Comparison of ENCODE assay signal across 1 cellular context in the genomic region with DNA sequence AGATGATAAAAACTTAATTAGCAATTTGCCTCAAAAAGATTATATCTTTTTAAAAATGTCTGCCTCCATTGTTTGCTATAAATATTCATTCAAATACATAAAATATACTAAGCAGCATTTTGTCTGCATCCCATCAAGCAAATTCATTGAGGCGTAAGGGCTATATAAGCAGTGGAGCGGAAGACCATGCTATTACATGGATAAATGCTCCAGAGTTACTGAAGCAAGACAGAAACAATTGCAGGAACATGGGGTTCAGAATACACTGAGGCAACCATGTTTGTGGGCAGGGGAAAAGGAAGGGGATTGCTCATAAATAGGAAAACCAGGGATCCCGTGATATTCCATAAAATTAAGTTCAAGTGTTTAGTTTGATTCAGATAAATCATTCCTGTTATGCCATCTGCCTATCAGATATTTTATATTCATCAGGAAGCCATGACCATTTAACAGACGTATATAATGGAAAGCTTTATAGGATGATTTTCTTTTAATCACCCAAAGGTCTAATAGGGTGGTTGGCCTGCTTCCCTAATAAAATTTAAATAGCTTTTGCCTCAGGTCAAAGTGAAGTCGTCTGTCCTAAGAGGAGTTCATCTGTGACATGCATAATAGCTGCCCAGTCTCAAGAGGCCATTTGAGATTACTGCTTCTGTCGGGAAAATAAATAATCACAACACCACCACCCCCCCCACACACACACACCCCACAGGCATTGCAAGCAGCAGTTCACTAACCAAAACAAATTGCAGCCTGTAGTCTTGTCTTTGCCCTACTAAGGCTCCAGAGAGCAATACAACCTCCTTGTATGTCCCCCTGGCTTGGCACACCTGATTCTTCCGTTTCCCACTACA.
TF ChIP-seq lines count a peak whose summit lies in the region.

No MANE protein-coding gene starts in this region.

TF ChIP-seq in HEK293, 187 proteins besides CTCF, POLR2A, EP300 and RAD21 (continues in another document):
- no peak for TF ChIP-seq ZNF747 (tag by site-specific recombination; IDR thresholded peaks at IDR 0.05)
- TF ChIP-seq, protein P1, sequence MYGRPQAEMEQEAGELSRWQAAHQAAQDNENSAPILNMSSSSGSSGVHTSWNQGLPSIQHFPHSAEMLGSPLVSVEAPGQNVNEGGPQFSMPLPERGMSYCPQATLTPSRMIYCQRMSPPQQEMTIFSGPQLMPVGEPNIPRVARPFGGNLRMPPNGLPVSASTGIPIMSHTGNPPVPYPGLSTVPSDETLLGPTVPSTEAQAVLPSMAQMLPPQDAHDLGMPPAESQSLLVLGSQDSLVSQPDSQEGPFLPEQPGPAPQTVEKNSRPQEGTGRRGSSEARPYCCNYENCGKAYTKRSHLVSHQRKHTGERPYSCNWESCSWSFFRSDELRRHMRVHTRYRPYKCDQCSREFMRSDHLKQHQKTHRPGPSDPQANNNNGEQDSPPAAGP (tag by site-specific recombination; IDR thresholded peaks at IDR 0.05): no peak
- TF ChIP-seq GLIS1 (tag by site-specific recombination; IDR thresholded peaks at IDR 0.05): 0 out of 2 replicates have a peak, but pooled peaks have one; percentile 22
- peak; percentile 61 for TF ChIP-seq KLF10 (tag by site-specific recombination; IDR thresholded peaks at IDR 0.05)
- TF ChIP-seq, protein P2, sequence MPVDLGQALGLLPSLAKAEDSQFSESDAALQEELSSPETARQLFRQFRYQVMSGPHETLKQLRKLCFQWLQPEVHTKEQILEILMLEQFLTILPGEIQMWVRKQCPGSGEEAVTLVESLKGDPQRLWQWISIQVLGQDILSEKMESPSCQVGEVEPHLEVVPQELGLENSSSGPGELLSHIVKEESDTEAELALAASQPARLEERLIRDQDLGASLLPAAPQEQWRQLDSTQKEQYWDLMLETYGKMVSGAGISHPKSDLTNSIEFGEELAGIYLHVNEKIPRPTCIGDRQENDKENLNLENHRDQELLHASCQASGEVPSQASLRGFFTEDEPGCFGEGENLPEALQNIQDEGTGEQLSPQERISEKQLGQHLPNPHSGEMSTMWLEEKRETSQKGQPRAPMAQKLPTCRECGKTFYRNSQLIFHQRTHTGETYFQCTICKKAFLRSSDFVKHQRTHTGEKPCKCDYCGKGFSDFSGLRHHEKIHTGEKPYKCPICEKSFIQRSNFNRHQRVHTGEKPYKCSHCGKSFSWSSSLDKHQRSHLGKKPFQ (tag by site-specific recombination; IDR thresholded peaks at IDR 0.05): peak; percentile 72; the same call in 1 of the 2 replicates
- no peak for TF ChIP-seq ZNF10 (tag by site-specific recombination; IDR thresholded peaks at IDR 0.05)
- 0 out of 2 replicates have a peak, but pooled peaks have one; percentile 51 for TF ChIP-seq ZEB2 (tag by site-specific recombination; IDR thresholded peaks at IDR 0.05)
- TF ChIP-seq, protein P3, sequence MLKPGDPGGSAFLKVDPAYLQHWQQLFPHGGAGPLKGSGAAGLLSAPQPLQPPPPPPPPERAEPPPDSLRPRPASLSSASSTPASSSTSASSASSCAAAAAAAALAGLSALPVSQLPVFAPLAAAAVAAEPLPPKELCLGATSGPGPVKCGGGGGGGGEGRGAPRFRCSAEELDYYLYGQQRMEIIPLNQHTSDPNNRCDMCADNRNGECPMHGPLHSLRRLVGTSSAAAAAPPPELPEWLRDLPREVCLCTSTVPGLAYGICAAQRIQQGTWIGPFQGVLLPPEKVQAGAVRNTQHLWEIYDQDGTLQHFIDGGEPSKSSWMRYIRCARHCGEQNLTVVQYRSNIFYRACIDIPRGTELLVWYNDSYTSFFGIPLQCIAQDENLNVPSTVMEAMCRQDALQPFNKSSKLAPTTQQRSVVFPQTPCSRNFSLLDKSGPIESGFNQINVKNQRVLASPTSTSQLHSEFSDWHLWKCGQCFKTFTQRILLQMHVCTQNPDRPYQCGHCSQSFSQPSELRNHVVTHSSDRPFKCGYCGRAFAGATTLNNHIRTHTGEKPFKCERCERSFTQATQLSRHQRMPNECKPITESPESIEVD (tag by site-specific recombination; IDR thresholded peaks at IDR 0.05): 0 out of 2 replicates have a peak, but pooled peaks have one; percentile 5
- peak; percentile 62; the same call in 1 of the 2 replicates for TF ChIP-seq TCF7L2 (IDR thresholded peaks at IDR 0.05; ENCODE audit: borderline replicate concordance, low read depth, low read length)
- 0 out of 2 replicates have a peak, but pooled peaks have one; percentile 18 for TF ChIP-seq MZF1 (tag by site-specific recombination; IDR thresholded peaks at IDR 0.05; ENCODE audit: borderline replicate concordance)
- TF ChIP-seq ZNF121 (tag by site-specific recombination; IDR thresholded peaks at IDR 0.05): 0 out of 2 replicates have a peak, but pooled peaks have one; percentile 7
- TF ChIP-seq ZNF561 (tag by site-specific recombination; IDR thresholded peaks at IDR 0.05; ENCODE audit: borderline replicate concordance): 0 out of 2 replicates have a peak, but pooled peaks have one; percentile 41
- TF ChIP-seq, protein P4, sequence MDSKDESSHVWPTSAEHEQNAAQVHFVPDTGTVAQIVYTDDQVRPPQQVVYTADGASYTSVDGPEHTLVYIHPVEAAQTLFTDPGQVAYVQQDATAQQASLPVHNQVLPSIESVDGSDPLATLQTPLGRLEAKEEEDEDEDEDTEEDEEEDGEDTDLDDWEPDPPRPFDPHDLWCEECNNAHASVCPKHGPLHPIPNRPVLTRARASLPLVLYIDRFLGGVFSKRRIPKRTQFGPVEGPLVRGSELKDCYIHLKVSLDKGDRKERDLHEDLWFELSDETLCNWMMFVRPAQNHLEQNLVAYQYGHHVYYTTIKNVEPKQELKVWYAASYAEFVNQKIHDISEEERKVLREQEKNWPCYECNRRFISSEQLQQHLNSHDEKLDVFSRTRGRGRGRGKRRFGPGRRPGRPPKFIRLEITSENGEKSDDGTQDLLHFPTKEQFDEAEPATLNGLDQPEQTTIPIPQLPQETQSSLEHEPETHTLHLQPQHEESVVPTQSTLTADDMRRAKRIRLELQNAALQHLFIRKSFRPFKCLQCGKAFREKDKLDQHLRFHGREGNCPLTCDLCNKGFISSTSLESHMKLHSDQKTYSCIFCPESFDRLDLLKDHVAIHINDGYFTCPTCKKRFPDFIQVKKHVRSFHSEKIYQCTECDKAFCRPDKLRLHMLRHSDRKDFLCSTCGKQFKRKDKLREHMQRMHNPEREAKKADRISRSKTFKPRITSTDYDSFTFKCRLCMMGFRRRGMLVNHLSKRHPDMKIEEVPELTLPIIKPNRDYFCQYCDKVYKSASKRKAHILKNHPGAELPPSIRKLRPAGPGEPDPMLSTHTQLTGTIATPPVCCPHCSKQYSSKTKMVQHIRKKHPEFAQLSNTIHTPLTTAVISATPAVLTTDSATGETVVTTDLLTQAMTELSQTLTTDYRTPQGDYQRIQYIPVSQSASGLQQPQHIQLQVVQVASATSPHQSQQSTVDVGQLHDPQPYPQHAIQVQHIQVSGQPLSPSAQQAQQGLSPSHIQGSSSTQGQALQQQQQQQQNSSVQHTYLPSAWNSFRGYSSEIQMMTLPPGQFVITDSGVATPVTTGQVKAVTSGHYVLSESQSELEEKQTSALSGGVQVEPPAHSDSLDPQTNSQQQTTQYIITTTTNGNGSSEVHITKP (tag by site-specific recombination; IDR thresholded peaks at IDR 0.05): no peak
- peak; percentile 31; the same call in 1 of the 2 replicates for TF ChIP-seq WT1 (tag by site-specific recombination; IDR thresholded peaks at IDR 0.05)
- TF ChIP-seq ZBTB8A (tag by site-specific recombination; IDR thresholded peaks at IDR 0.05): 0 out of 2 replicates have a peak, but pooled peaks have one; percentile 16
- TF ChIP-seq FEZF1 (tag by site-specific recombination; IDR thresholded peaks at IDR 0.05): peak; percentile 77
- TF ChIP-seq, protein P5, sequence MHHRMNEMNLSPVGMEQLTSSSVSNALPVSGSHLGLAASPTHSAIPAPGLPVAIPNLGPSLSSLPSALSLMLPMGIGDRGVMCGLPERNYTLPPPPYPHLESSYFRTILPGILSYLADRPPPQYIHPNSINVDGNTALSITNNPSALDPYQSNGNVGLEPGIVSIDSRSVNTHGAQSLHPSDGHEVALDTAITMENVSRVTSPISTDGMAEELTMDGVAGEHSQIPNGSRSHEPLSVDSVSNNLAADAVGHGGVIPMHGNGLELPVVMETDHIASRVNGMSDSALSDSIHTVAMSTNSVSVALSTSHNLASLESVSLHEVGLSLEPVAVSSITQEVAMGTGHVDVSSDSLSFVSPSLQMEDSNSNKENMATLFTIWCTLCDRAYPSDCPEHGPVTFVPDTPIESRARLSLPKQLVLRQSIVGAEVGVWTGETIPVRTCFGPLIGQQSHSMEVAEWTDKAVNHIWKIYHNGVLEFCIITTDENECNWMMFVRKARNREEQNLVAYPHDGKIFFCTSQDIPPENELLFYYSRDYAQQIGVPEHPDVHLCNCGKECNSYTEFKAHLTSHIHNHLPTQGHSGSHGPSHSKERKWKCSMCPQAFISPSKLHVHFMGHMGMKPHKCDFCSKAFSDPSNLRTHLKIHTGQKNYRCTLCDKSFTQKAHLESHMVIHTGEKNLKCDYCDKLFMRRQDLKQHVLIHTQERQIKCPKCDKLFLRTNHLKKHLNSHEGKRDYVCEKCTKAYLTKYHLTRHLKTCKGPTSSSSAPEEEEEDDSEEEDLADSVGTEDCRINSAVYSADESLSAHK (tag by site-specific recombination; IDR thresholded peaks at IDR 0.05): peak; percentile 85
- peak; percentile 85 for TF ChIP-seq ZNF843 (tag by site-specific recombination; IDR thresholded peaks at IDR 0.05)
- no peak for TF ChIP-seq ZNF292 (tag by site-specific recombination; IDR thresholded peaks at IDR 0.05; ENCODE audit: borderline replicate concordance, low read depth)
- TF ChIP-seq ZBTB17 (tag by site-specific recombination; IDR thresholded peaks at IDR 0.05): no peak
- TF ChIP-seq SP7 (tag by site-specific recombination; IDR thresholded peaks at IDR 0.05): no peak
- no peak for TF ChIP-seq ZNF248 (tag by site-specific recombination; IDR thresholded peaks at IDR 0.05)
- TF ChIP-seq OSR2 (tag by site-specific recombination; IDR thresholded peaks at IDR 0.05): peak; percentile 86
- TF ChIP-seq, protein P6, sequence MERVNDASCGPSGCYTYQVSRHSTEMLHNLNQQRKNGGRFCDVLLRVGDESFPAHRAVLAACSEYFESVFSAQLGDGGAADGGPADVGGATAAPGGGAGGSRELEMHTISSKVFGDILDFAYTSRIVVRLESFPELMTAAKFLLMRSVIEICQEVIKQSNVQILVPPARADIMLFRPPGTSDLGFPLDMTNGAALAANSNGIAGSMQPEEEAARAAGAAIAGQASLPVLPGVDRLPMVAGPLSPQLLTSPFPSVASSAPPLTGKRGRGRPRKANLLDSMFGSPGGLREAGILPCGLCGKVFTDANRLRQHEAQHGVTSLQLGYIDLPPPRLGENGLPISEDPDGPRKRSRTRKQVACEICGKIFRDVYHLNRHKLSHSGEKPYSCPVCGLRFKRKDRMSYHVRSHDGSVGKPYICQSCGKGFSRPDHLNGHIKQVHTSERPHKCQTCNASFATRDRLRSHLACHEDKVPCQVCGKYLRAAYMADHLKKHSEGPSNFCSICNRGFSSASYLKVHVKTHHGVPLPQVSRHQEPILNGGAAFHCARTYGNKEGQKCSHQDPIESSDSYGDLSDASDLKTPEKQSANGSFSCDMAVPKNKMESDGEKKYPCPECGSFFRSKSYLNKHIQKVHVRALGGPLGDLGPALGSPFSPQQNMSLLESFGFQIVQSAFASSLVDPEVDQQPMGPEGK (tag by site-specific recombination; IDR thresholded peaks at IDR 0.05): peak; percentile 46; the same call in 1 of the 2 replicates
- peak; percentile 81; the same call in 1 of the 2 replicates for TF ChIP-seq TRIM28 (IDR thresholded peaks at IDR 0.05; ENCODE audit: borderline replicate concordance, low read length)
- TF ChIP-seq, protein P7, sequence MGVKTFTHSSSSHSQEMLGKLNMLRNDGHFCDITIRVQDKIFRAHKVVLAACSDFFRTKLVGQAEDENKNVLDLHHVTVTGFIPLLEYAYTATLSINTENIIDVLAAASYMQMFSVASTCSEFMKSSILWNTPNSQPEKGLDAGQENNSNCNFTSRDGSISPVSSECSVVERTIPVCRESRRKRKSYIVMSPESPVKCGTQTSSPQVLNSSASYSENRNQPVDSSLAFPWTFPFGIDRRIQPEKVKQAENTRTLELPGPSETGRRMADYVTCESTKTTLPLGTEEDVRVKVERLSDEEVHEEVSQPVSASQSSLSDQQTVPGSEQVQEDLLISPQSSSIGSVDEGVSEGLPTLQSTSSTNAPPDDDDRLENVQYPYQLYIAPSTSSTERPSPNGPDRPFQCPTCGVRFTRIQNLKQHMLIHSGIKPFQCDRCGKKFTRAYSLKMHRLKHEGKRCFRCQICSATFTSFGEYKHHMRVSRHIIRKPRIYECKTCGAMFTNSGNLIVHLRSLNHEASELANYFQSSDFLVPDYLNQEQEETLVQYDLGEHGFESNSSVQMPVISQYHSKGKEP (tag by site-specific recombination; IDR thresholded peaks at IDR 0.05): peak; percentile 79
- no peak for TF ChIP-seq ZNF174 (tag by site-specific recombination; IDR thresholded peaks at IDR 0.05)
- TF ChIP-seq ZNF19 (tag by site-specific recombination; IDR thresholded peaks at IDR 0.05; ENCODE audit: low read depth): no peak
- TF ChIP-seq, protein P8, sequence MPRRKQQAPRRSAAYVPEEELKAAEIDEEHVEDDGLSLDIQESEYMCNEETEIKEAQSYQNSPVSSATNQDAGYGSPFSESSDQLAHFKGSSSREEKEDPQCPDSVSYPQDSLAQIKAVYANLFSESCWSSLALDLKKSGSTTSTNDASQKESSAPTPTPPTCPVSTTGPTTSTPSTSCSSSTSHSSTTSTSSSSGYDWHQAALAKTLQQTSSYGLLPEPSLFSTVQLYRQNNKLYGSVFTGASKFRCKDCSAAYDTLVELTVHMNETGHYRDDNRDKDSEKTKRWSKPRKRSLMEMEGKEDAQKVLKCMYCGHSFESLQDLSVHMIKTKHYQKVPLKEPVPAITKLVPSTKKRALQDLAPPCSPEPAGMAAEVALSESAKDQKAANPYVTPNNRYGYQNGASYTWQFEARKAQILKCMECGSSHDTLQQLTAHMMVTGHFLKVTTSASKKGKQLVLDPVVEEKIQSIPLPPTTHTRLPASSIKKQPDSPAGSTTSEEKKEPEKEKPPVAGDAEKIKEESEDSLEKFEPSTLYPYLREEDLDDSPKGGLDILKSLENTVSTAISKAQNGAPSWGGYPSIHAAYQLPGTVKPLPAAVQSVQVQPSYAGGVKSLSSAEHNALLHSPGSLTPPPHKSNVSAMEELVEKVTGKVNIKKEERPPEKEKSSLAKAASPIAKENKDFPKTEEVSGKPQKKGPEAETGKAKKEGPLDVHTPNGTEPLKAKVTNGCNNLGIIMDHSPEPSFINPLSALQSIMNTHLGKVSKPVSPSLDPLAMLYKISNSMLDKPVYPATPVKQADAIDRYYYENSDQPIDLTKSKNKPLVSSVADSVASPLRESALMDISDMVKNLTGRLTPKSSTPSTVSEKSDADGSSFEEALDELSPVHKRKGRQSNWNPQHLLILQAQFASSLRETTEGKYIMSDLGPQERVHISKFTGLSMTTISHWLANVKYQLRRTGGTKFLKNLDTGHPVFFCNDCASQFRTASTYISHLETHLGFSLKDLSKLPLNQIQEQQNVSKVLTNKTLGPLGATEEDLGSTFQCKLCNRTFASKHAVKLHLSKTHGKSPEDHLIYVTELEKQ (tag by site-specific recombination; IDR thresholded peaks at IDR 0.05; ENCODE audit: borderline replicate concordance): no peak
- TF ChIP-seq, protein P9, sequence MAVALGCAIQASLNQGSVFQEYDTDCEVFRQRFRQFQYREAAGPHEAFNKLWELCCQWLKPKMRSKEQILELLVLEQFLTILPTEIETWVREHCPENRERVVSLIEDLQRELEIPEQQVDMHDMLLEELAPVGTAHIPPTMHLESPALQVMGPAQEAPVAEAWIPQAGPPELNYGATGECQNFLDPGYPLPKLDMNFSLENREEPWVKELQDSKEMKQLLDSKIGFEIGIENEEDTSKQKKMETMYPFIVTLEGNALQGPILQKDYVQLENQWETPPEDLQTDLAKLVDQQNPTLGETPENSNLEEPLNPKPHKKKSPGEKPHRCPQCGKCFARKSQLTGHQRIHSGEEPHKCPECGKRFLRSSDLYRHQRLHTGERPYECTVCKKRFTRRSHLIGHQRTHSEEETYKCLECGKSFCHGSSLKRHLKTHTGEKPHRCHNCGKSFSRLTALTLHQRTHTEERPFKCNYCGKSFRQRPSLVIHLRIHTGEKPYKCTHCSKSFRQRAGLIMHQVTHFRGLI (tag by site-specific recombination; IDR thresholded peaks at IDR 0.05): peak; percentile 46; the same call in 1 of the 2 replicates
- no peak for TF ChIP-seq ZNF623 (tag by site-specific recombination; IDR thresholded peaks at IDR 0.05)
